Comparison of ENCODE assay signal across 1 cellular context in the genomic region with DNA sequence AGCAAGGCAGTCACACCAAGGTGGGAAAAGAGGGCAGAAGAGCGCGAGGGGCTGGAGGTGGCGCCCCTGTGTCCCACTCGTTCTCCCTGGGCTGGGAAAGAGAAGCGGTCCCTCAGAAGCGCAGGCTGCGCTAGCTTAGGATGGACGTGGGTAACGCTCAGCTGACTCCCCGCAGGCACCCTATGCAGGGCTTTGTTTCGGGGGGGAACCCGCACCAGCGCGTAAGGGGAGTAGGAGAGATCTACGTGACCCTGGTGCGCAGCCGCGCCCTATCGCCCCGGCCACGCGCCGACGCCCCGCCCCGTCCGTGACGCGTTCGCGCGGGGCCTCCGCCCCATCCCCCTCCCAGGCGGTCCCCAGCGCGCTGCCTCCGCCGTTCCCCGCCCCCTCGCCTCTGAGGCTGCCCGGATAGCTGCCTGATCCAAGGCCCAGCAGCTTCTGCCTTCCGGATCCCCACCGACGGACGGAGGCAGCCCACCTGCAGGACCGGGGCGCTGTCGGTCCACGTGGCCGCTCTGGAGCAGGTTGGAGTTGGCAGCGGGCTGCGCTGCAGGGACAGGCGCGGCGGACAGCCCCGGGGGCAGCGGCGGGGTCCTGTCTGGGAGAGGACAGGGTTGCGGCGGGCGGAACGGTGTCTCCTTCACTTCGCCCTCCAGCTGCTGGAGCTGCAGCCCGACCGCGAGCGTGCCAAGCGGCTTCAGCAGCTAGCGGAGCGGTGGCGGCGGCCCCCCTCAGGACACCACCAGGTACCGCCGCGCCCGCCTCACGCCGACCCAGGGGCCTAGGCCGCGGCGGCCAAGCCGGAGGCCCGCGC.
A peak's percentile ranks its signal among the peaks of the same experiment; 100 is the strongest.
TF ChIP-seq lines count a peak whose summit lies in the region.

A gene with protein sequence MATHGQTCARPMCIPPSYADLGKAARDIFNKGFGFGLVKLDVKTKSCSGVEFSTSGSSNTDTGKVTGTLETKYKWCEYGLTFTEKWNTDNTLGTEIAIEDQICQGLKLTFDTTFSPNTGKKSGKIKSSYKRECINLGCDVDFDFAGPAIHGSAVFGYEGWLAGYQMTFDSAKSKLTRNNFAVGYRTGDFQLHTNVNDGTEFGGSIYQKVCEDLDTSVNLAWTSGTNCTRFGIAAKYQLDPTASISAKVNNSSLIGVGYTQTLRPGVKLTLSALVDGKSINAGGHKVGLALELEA (plus strand): TSS at position 604 of the 814 bp plus-strand sequence. CDS start 363 bp downstream, outside the sequence.

TF ChIP-seq in GM12878, 131 proteins besides CTCF, POLR2A, EP300 and RAD21 (continued from another document and continues in another):
- TF ChIP-seq BCL11A (IDR thresholded peaks at IDR 0.05; ENCODE audit: low read depth, low read length) (0 out of 2 replicates have a peak, but pooled peaks have one; percentile 20), POLR2AphosphoS5 (IDR thresholded peaks at IDR 0.05; ENCODE audit: low read length) (peak; percentile 73), DPF2 (IDR thresholded peaks at IDR 0.05) (peak; percentile 86; the same call in 1 of the 2 replicates), YBX1 (IDR thresholded peaks at IDR 0.05) (no peak), SIN3A (IDR thresholded peaks at IDR 0.05; ENCODE audit: low read depth, low read length) (peak; percentile 81), ZSCAN29 (IDR thresholded peaks at IDR 0.05) (0 out of 2 replicates have a peak, but pooled peaks have one; percentile 5), TCF3 (IDR thresholded peaks at IDR 0.05; ENCODE audit: borderline replicate concordance, insufficient read depth, low read depth, low read length) (peak; percentile 73; the same call in 1 of the 2 replicates), LARP7 (IDR thresholded peaks at IDR 0.05) (peak; percentile 98), STAT1 (conservative IDR thresholded peaks at IDR 0.05) (peak; percentile 100; the same call in 1 of the 2 replicates), ZNF207 (IDR thresholded peaks at IDR 0.05; ENCODE audit: borderline replicate concordance) (peak; percentile 91), SPI1 (IDR thresholded peaks at IDR 0.05; ENCODE audit: borderline replicate concordance, insufficient read depth, low read depth, low read length) (no peak), CREB1 (IDR thresholded peaks at IDR 0.05; ENCODE audit: low read depth) (peak; percentile 92), TARDBP (IDR thresholded peaks at IDR 0.05; ENCODE audit: borderline replicate concordance) (peak; percentile 82), WRNIP1 (IDR thresholded peaks at IDR 0.05; ENCODE audit: borderline replicate concordance, low read depth, low read length) (no peak), PAX5 (IDR thresholded peaks at IDR 0.05; ENCODE audit: borderline replicate concordance, low read depth, low read length) (peak; percentile 0; the same call in 1 of the 2 replicates), RBBP5 (conservative IDR thresholded peaks at IDR 0.05) (no peak), CHD1 (IDR thresholded peaks at IDR 0.05; ENCODE audit: low read depth, low read length) (no peak), SMAD5 (IDR thresholded peaks at IDR 0.05; ENCODE audit: low read depth) (peak; percentile 62; the same call in 1 of the 2 replicates), SREBF2 (IDR thresholded peaks at IDR 0.05; ENCODE audit: low read length) (no peak), HCFC1 (IDR thresholded peaks at IDR 0.05; ENCODE audit: low read length) (peak; percentile 76), ZZZ3 (IDR thresholded peaks at IDR 0.05; ENCODE audit: control insufficient read depth, insufficient read length, low read depth) (no peak), RAD51 (IDR thresholded peaks at IDR 0.05) (no peak), NFIC (IDR thresholded peaks at IDR 0.05; ENCODE audit: low read depth, low read length) (no peak), BACH1 (IDR thresholded peaks at IDR 0.05; ENCODE audit: borderline replicate concordance) (peak; percentile 77; the same call in 1 of the 2 replicates), GABPA (IDR thresholded peaks at IDR 0.05; ENCODE audit: low read depth) (no peak), FOXM1 (IDR thresholded peaks at IDR 0.05; ENCODE audit: low read depth, low read length) (no peak), HDAC6 (IDR thresholded peaks at IDR 0.05; ENCODE audit: unreplicated experiment) (no peak), NR2C1 (IDR thresholded peaks at IDR 0.05) (peak; percentile 64), STAT3 (IDR thresholded peaks at IDR 0.05; ENCODE audit: low read depth, low read length) (no peak)
- TF ChIP-seq, protein P1, sequence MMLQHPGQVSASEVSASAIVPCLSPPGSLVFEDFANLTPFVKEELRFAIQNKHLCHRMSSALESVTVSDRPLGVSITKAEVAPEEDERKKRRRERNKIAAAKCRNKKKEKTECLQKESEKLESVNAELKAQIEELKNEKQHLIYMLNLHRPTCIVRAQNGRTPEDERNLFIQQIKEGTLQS (IDR thresholded peaks at IDR 0.05; ENCODE audit: borderline replicate concordance, extremely low read depth, low read depth, low read length) = no peak
- TF ChIP-seq, protein P2, sequence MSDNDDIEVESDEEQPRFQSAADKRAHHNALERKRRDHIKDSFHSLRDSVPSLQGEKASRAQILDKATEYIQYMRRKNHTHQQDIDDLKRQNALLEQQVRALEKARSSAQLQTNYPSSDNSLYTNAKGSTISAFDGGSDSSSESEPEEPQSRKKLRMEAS (IDR thresholded peaks at IDR 0.05; ENCODE audit: low read depth, low read length) = peak; percentile 90
- TF ChIP-seq, protein P3, sequence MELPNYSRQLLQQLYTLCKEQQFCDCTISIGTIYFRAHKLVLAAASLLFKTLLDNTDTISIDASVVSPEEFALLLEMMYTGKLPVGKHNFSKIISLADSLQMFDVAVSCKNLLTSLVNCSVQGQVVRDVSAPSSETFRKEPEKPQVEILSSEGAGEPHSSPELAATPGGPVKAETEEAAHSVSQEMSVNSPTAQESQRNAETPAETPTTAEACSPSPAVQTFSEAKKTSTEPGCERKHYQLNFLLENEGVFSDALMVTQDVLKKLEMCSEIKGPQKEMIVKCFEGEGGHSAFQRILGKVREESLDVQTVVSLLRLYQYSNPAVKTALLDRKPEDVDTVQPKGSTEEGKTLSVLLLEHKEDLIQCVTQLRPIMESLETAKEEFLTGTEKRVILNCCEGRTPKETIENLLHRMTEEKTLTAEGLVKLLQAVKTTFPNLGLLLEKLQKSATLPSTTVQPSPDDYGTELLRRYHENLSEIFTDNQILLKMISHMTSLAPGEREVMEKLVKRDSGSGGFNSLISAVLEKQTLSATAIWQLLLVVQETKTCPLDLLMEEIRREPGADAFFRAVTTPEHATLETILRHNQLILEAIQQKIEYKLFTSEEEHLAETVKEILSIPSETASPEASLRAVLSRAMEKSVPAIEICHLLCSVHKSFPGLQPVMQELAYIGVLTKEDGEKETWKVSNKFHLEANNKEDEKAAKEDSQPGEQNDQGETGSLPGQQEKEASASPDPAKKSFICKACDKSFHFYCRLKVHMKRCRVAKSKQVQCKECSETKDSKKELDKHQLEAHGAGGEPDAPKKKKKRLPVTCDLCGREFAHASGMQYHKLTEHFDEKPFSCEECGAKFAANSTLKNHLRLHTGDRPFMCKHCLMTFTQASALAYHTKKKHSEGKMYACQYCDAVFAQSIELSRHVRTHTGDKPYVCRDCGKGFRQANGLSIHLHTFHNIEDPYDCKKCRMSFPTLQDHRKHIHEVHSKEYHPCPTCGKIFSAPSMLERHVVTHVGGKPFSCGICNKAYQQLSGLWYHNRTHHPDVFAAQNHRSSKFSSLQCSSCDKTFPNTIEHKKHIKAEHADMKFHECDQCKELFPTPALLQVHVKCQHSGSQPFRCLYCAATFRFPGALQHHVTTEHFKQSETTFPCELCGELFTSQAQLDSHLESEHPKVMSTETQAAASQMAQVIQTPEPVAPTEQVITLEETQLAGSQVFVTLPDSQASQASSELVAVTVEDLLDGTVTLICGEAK (IDR thresholded peaks at IDR 0.05; ENCODE audit: borderline replicate concordance) = no peak
- TF ChIP-seq, protein P4, sequence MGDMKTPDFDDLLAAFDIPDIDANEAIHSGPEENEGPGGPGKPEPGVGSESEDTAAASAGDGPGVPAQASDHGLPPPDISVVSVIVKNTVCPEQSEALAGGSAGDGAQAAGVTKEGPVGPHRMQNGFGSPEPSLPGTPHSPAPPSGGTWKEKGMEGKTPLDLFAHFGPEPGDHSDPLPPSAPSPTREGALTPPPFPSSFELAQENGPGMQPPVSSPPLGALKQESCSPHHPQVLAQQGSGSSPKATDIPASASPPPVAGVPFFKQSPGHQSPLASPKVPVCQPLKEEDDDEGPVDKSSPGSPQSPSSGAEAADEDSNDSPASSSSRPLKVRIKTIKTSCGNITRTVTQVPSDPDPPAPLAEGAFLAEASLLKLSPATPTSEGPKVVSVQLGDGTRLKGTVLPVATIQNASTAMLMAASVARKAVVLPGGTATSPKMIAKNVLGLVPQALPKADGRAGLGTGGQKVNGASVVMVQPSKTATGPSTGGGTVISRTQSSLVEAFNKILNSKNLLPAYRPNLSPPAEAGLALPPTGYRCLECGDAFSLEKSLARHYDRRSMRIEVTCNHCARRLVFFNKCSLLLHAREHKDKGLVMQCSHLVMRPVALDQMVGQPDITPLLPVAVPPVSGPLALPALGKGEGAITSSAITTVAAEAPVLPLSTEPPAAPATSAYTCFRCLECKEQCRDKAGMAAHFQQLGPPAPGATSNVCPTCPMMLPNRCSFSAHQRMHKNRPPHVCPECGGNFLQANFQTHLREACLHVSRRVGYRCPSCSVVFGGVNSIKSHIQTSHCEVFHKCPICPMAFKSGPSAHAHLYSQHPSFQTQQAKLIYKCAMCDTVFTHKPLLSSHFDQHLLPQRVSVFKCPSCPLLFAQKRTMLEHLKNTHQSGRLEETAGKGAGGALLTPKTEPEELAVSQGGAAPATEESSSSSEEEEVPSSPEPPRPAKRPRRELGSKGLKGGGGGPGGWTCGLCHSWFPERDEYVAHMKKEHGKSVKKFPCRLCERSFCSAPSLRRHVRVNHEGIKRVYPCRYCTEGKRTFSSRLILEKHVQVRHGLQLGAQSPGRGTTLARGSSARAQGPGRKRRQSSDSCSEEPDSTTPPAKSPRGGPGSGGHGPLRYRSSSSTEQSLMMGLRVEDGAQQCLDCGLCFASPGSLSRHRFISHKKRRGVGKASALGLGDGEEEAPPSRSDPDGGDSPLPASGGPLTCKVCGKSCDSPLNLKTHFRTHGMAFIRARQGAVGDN (IDR thresholded peaks at IDR 0.05) = peak; percentile 1; the same call in 1 of the 2 replicates
- TF ChIP-seq, protein P5, sequence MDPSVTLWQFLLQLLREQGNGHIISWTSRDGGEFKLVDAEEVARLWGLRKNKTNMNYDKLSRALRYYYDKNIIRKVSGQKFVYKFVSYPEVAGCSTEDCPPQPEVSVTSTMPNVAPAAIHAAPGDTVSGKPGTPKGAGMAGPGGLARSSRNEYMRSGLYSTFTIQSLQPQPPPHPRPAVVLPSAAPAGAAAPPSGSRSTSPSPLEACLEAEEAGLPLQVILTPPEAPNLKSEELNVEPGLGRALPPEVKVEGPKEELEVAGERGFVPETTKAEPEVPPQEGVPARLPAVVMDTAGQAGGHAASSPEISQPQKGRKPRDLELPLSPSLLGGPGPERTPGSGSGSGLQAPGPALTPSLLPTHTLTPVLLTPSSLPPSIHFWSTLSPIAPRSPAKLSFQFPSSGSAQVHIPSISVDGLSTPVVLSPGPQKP (IDR thresholded peaks at IDR 0.05; ENCODE audit: low read depth, low read length) = no peak
- TF ChIP-seq, protein P6, sequence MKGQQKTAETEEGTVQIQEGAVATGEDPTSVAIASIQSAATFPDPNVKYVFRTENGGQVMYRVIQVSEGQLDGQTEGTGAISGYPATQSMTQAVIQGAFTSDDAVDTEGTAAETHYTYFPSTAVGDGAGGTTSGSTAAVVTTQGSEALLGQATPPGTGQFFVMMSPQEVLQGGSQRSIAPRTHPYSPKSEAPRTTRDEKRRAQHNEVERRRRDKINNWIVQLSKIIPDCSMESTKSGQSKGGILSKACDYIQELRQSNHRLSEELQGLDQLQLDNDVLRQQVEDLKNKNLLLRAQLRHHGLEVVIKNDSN (IDR thresholded peaks at IDR 0.05; ENCODE audit: borderline replicate concordance, extremely low read length, insufficient read depth, low read depth, low read length) = peak; percentile 33
- TF ChIP-seq, protein P7, sequence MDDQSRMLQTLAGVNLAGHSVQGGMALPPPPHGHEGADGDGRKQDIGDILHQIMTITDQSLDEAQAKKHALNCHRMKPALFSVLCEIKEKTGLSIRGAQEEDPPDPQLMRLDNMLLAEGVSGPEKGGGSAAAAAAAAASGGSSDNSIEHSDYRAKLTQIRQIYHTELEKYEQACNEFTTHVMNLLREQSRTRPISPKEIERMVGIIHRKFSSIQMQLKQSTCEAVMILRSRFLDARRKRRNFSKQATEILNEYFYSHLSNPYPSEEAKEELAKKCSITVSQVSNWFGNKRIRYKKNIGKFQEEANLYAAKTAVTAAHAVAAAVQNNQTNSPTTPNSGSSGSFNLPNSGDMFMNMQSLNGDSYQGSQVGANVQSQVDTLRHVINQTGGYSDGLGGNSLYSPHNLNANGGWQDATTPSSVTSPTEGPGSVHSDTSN (IDR thresholded peaks at IDR 0.05; ENCODE audit: insufficient replicate concordance, low read depth, low read length) = peak; percentile 8
- TF ChIP-seq, protein P8, sequence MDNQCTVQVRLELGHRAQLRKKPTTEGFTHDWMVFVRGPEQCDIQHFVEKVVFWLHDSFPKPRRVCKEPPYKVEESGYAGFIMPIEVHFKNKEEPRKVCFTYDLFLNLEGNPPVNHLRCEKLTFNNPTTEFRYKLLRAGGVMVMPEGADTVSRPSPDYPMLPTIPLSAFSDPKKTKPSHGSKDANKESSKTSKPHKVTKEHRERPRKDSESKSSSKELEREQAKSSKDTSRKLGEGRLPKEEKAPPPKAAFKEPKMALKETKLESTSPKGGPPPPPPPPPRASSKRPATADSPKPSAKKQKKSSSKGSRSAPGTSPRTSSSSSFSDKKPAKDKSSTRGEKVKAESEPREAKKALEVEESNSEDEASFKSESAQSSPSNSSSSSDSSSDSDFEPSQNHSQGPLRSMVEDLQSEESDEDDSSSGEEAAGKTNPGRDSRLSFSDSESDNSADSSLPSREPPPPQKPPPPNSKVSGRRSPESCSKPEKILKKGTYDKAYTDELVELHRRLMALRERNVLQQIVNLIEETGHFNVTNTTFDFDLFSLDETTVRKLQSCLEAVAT (IDR thresholded peaks at IDR 0.05) = 0 out of 2 replicates have a peak, but pooled peaks have one; percentile 60
- TF ChIP-seq, protein P9, sequence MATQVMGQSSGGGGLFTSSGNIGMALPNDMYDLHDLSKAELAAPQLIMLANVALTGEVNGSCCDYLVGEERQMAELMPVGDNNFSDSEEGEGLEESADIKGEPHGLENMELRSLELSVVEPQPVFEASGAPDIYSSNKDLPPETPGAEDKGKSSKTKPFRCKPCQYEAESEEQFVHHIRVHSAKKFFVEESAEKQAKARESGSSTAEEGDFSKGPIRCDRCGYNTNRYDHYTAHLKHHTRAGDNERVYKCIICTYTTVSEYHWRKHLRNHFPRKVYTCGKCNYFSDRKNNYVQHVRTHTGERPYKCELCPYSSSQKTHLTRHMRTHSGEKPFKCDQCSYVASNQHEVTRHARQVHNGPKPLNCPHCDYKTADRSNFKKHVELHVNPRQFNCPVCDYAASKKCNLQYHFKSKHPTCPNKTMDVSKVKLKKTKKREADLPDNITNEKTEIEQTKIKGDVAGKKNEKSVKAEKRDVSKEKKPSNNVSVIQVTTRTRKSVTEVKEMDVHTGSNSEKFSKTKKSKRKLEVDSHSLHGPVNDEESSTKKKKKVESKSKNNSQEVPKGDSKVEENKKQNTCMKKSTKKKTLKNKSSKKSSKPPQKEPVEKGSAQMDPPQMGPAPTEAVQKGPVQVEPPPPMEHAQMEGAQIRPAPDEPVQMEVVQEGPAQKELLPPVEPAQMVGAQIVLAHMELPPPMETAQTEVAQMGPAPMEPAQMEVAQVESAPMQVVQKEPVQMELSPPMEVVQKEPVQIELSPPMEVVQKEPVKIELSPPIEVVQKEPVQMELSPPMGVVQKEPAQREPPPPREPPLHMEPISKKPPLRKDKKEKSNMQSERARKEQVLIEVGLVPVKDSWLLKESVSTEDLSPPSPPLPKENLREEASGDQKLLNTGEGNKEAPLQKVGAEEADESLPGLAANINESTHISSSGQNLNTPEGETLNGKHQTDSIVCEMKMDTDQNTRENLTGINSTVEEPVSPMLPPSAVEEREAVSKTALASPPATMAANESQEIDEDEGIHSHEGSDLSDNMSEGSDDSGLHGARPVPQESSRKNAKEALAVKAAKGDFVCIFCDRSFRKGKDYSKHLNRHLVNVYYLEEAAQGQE (IDR thresholded peaks at IDR 0.05; ENCODE audit: low read depth, low read length) = no peak
